Comparison of ENCODE assay signal across 14 cellular contexts in genomic region chr9:91486699-91487497, GRCh38.
DNase-seq lines count a peak whose midpoint lies in the region; ATAC-seq and TF ChIP-seq lines count a peak whose summit lies in the region.
"Had no signal": no experiment of that assay in that cellular context is flagged by ENCODE, and none has a peak within 500 bp of the region (broad histone marks: within the 10 kb centered on the region; RNA-seq: fewer than 3 reads in every experiment).

No MANE protein-coding gene starts in this region.

- CTCF ChIA-PET in HCT116 (lab: Charles Lee) = no interaction called here

- peak overlapping the region; percentile 35 for H2AFZ ChIP-seq in HCT116 (ENCODE audit: low read depth, low read length, poor library complexity, severe bottlenecking)

- no TSS peak for BruUV-seq in HCT116 (replicated peaks; lab: Mats Ljungman, UMichigan)

- no peak overlapping the region for H3K9ac ChIP-seq in HCT116 (ENCODE audit: low read length)

- RAD21 ChIA-PET in HCT116 (lab: Charles Lee; ENCODE audit: low non-redundant PET in 1 of 2, low total read pairs in 2 of 2, uncharacterized antibody in 2 of 2, unreplicated experiment in 2 of 2) = no interaction called here

- 0 out of 2 replicates have a peak, but pooled peaks cover 6% of the 10 kb centered on the region for H3K27me3 ChIP-seq in HCT116 (ENCODE audit: insufficient read depth, low read length)
- H3K27me3 ChIP-seq in SJSA1 (replicated peaks) = no peaks in the 10 kb centered on the region

- DNase-seq in HCT116 (ENCODE audit: low read depth, low spot score) (no peak), SJSA1 (ENCODE audit: low read depth in 1 of 2, low spot score in 2 of 2) (peak in 1 of 2 experiments; percentile 50), left cardiac atrium (peak; percentile 31), stromal cell of bone marrow (ENCODE audit: low read depth) (peak; percentile 83), HuH-7.5 (ENCODE audit: low spot score) (no peak)
- no peak for DNase-seq in effector memory CD8-positive, alpha-beta T cell
- DNase-seq: activated CD4-positive, alpha-beta T cell treated with anti-CD3 and anti-CD28 coated beads for 48 hours; activated T-cell treated with anti-CD3 and anti-CD28 coated beads, Interleukin-2, amount 50 U/mL, for 72 hours; DMS 273 treated with DMSO at 0.1 percent for 48 hours; retina had no signal

- no peak for TF ChIP-seq POLR2A in HCT116 (IDR thresholded peaks at IDR 0.05; ENCODE audit: borderline replicate concordance, extremely low read depth, insufficient read depth, insufficient read length)

- ATAC-seq in HCT116 (peak; percentile 59), left cardiac atrium (peak in 1 of 2 donors; percentile 25), HG02938 (IDR thresholded peaks at IDR 0.05; ENCODE audit: unreplicated experiment) (no peak)
- ATAC-seq in effector memory CD8-positive, alpha-beta T cell (replicated peaks) = no peak
- ATAC-seq: activated T-cell treated with anti-CD3 and anti-CD28 coated beads, Interleukin-2, amount 50 U/mL, for 72 hours; GM12878 had no signal

- no peak overlapping the region for H3K27ac ChIP-seq in HCT116 (ENCODE audit: low read depth, low read length)
- peak overlapping the region; percentile 67 for H3K27ac ChIP-seq in SJSA1
- H3K27ac ChIP-seq: thoracic aorta had no signal

- H3K27ac Mint-ChIP-seq in effector memory CD8-positive, alpha-beta T cell = no peak overlapping the region
- H3K27ac Mint-ChIP-seq: activated T-cell treated with anti-CD3 and anti-CD28 coated beads, Interleukin-2, amount 50 U/mL, for 72 hours; IgD-negative memory B cell had no signal

- intact Hi-C loops in HCT116 (cut with micrococcal nuclease) (no loop called here), left cardiac atrium (cut with DNase I) (no loop called here)

- no peaks in the 10 kb centered on the region for H4K20me1 ChIP-seq in HCT116 (ENCODE audit: insufficient read depth)

- no peaks in the 10 kb centered on the region for H3K9me3 Mint-ChIP-seq in effector memory CD8-positive, alpha-beta T cell
- H3K9me3 Mint-ChIP-seq: activated T-cell treated with anti-CD3 and anti-CD28 coated beads, Interleukin-2, amount 50 U/mL, for 72 hours; IgD-negative memory B cell had no signal

- POLR2A ChIA-PET in HCT116 (lab: Charles Lee) = no interaction called here

- TF ChIP-seq RAD21 in HCT116 (IDR thresholded peaks at IDR 0.05; ENCODE audit: low read depth) = no peak

- no peak overlapping the region for H3K4me2 ChIP-seq in HCT116 (ENCODE audit: low read length)

- peaks cover 0 to 4% of the 10 kb centered on the region in 2 donors for H3K4me1 Mint-ChIP-seq in effector memory CD8-positive, alpha-beta T cell (ENCODE audit: low read depth in 2 of 2)
- H3K4me1 Mint-ChIP-seq: IgD-negative memory B cell had no signal

- no peak overlapping the region for H3K4me3 ChIP-seq in HCT116 (replicated peaks in 1 of 2; ENCODE audit: low read depth in 1 of 2, low read length in 2 of 2)
- no peak overlapping the region for H3K4me3 ChIP-seq in SJSA1
- H3K4me3 ChIP-seq: GM12878, thoracic aorta had no signal

- no peaks in the 10 kb centered on the region for H3K9me3 ChIP-seq in HCT116 (ENCODE audit: control insufficient read depth in 1 of 2, insufficient read depth in 1 of 2, low read depth in 1 of 2, low read length in 2 of 2)
- H3K9me3 ChIP-seq in SJSA1 (replicated peaks) = no peaks in the 10 kb centered on the region
- H3K9me3 ChIP-seq: thoracic aorta had no signal

- H3K4me1 ChIP-seq in HCT116 (ENCODE audit: control insufficient read depth in 1 of 2, insufficient read depth in 2 of 2, low read length in 2 of 2) = no peaks in the 10 kb centered on the region
- peaks cover 10% of the 10 kb centered on the region for H3K4me1 ChIP-seq in SJSA1 (replicated peaks)

- H3K79me2 ChIP-seq in HCT116 (ENCODE audit: insufficient read depth, low read length) = no peaks in the 10 kb centered on the region

- 0 out of 2 replicates have a peak, but pooled peaks cover 2% of the 10 kb centered on the region for H3K9me2 ChIP-seq in HCT116 (ENCODE audit: insufficient read depth)

- H3K27me3 Mint-ChIP-seq in effector memory CD8-positive, alpha-beta T cell = peaks cover 7 to 58% of the 10 kb centered on the region in 2 donors

- no peak for TF ChIP-seq CTCF in HCT116 (IDR thresholded peaks at IDR 0.05 in 2 of 3, conservative IDR thresholded peaks at IDR 0.05 in 1 of 3; ENCODE audit: borderline replicate concordance in 1 of 3, insufficient read depth in 1 of 3, low read depth in 2 of 3, low read length in 2 of 3)

- no peak overlapping the region for H3K4me3 Mint-ChIP-seq in effector memory CD8-positive, alpha-beta T cell
- H3K4me3 Mint-ChIP-seq: activated T-cell treated with anti-CD3 and anti-CD28 coated beads, Interleukin-2, amount 50 U/mL, for 72 hours; IgD-negative memory B cell had no signal

- no peaks in the 10 kb centered on the region for H3K36me3 ChIP-seq in HCT116 (ENCODE audit: control insufficient read depth in 1 of 2, insufficient read depth in 2 of 2, low read length in 2 of 2)
- H3K36me3 ChIP-seq in SJSA1 = no peaks in the 10 kb centered on the region
- H3K36me3 ChIP-seq: thoracic aorta had no signal

- no peaks in the 10 kb centered on the region for H3K36me3 Mint-ChIP-seq in effector memory CD8-positive, alpha-beta T cell (ENCODE audit: insufficient read depth)
- H3K36me3 Mint-ChIP-seq: IgD-negative memory B cell had no signal

TF ChIP-seq in HCT116, 20 proteins besides CTCF, POLR2A, EP300 and RAD21:
- TF ChIP-seq SRF (IDR thresholded peaks at IDR 0.05; ENCODE audit: low read depth) (no peak), FOSL1 (IDR thresholded peaks at IDR 0.05; ENCODE audit: low read depth) (no peak), YY1 (IDR thresholded peaks at IDR 0.05; ENCODE audit: extremely low read depth, insufficient replicate concordance, low read depth, low read length) (no peak), SP1 (IDR thresholded peaks at IDR 0.05; ENCODE audit: low read depth) (no peak), CBX3 (IDR thresholded peaks at IDR 0.05; ENCODE audit: low read depth) (no peak), MAX (IDR thresholded peaks at IDR 0.05) (no peak)

Comparison
In these comparisons a context has a peak if more than half of its experiments do, and no peak if none do; other contexts are left out.
1. DNase-seq: peak in left cardiac atrium (single experiment) and stromal cell of bone marrow (single experiment); none in HCT116 (single experiment), HuH-7.5 (single experiment) and effector memory CD8-positive, alpha-beta T cell (0 of 3).